In the genomic region with DNA sequence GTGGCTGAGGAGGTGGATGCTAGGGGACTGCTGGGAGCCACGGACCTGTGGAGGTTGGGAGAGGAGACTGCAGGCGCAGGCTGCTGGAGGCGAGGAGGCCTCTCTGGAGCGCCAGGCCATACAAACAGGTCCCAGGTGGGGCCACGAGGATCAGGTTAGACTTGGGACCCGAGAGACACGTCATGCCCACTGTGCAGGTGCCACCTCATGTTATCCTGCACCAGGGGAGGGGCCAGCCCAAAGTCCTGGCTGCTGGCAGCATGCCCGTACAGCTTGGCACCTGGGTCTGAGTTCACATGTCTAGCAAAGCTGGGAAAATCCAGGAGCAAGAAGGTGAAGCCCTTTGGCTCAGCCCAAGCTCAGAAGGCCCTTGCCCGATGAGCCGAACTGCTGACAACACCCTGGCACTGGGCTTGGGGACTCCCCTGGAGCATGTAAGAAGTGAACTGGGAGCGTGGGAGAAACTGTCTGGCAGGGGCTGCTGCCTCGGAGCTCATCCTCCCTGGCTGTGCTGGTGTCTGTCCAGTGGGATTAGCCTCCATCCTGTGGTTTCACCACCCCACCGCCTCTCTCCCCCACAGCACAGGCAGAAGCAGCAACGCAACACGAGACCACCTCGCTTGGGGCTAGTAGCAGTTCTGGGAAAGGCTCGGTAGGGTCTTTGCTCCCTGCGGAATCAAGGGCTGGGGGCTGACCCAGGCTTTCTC, we compare ENCODE assay signal across 11 cellular contexts. TPM values are rescaled to one million over a fixed set of nuclear protein-coding genes. Genes with fewer than 3 reads are reported as not detected.
A peak's percentile ranks its signal among the peaks of the same experiment; 100 is the strongest.
DNase-seq lines count a peak whose midpoint lies in the region; ATAC-seq and TF ChIP-seq lines count a peak whose summit lies in the region.
"Had no signal": no experiment of that assay in that cellular context is flagged by ENCODE, and none has a peak within 500 bp of the region (broad histone marks: within the 10 kb centered on the region; RNA-seq: fewer than 3 reads in every experiment).

No MANE protein-coding gene starts in this region.

- WGBS in right cardiac atrium, result 65% methylated on average over 18 of the region's 18 CpGs

- H3K27ac Mint-ChIP-seq in natural killer cell, result peak overlapping the region; percentile 75 to 87
- peak overlapping the region in 1 of 2 donors; percentile 73 for H3K27ac Mint-ChIP-seq in natural killer cell treated with Interleukin-12 subunit alpha and Interleukin-12 subunit beta and Interleukin-15 and Interleukin-18, amount 100 ng/mL, for 72 hours
- H3K27ac Mint-ChIP-seq in T-helper 2 cell treated with Interferon-gamma antibody and Interleukin-4, amounts not matched to agents 5 μg/mL and 100 μg/mL, for 36 hours, result peak overlapping the region; percentile 45

- H3K36me3 Mint-ChIP-seq in natural killer cell, result no peaks in the 10 kb centered on the region
- H3K36me3 Mint-ChIP-seq in natural killer cell treated with Interleukin-12 subunit alpha and Interleukin-12 subunit beta and Interleukin-15 and Interleukin-18, amount 100 ng/mL, for 72 hours, result peaks cover 5% of the 10 kb centered on the region
- peaks cover 44% of the 10 kb centered on the region for H3K36me3 Mint-ChIP-seq in T-helper 2 cell treated with Interferon-gamma antibody and Interleukin-4, amounts not matched to agents 5 μg/mL and 100 μg/mL, for 36 hours (ENCODE audit: low read depth)

- no peak overlapping the region for H3K4me3 ChIP-seq in right cardiac atrium (ENCODE audit: low read length)
- H3K4me3 ChIP-seq in upper lobe of right lung, result no peak overlapping the region
- no peak overlapping the region for H3K4me3 ChIP-seq in tibial artery
- H3K4me3 ChIP-seq: SJSA1, spleen had no signal

- H3K4me1 Mint-ChIP-seq in natural killer cell, result peaks cover 24 to 51% of the 10 kb centered on the region in 2 donors
- peaks cover 18 to 45% of the 10 kb centered on the region in 2 donors for H3K4me1 Mint-ChIP-seq in natural killer cell treated with Interleukin-12 subunit alpha and Interleukin-12 subunit beta and Interleukin-15 and Interleukin-18, amount 100 ng/mL, for 72 hours (ENCODE audit: low read depth in 2 of 2)
- peaks cover 22% of the 10 kb centered on the region for H3K4me1 Mint-ChIP-seq in T-helper 2 cell treated with Interferon-gamma antibody and Interleukin-4, amounts not matched to agents 5 μg/mL and 100 μg/mL, for 36 hours (ENCODE audit: low read depth)

- peak overlapping the region; percentile 21 for H3K4me3 Mint-ChIP-seq in natural killer cell
- no peak overlapping the region for H3K4me3 Mint-ChIP-seq in natural killer cell treated with Interleukin-12 subunit alpha and Interleukin-12 subunit beta and Interleukin-15 and Interleukin-18, amount 100 ng/mL, for 72 hours
- no peak overlapping the region for H3K4me3 Mint-ChIP-seq in T-helper 2 cell treated with Interferon-gamma antibody and Interleukin-4, amounts not matched to agents 5 μg/mL and 100 μg/mL, for 36 hours

- H3K36me3 ChIP-seq in upper lobe of right lung, result peaks cover 19% of the 10 kb centered on the region
- H3K36me3 ChIP-seq in tibial artery, result peaks cover 7 to 62% (median 22%) of the 10 kb centered on the region in 3 donors

- DNase-seq in natural killer cell, result no peak
- no peak for DNase-seq in natural killer cell treated with Interleukin-12 subunit alpha and Interleukin-12 subunit beta and Interleukin-15 and Interleukin-18, amount 100 ng/mL, for 72 hours (ENCODE audit: low spot score)
- DNase-seq in T-helper 2 cell treated with Interferon-gamma antibody and Interleukin-4, amounts not matched to agents 5 μg/mL and 100 μg/mL, for 36 hours (ENCODE audit: low spot score), result no peak
- DNase-seq in right cardiac atrium, result peak in 2 of 3 donors; percentile 72 to 78
- no peak for DNase-seq in upper lobe of right lung
- DNase-seq in tibial artery, result no peak
- DNase-seq: effector memory CD4-positive, alpha-beta T cell; spleen had no signal

- TF ChIP-seq CTCF in natural killer cell (IDR thresholded peaks at IDR 0.05), result no peak
- TF ChIP-seq CTCF in upper lobe of right lung (IDR thresholded peaks at IDR 0.05), result no peak
- no peak for TF ChIP-seq CTCF in tibial artery (IDR thresholded peaks at IDR 0.05)

- no peaks in the 10 kb centered on the region for H3K27me3 Mint-ChIP-seq in natural killer cell (ENCODE audit: low read depth in 2 of 2)
- H3K27me3 Mint-ChIP-seq in natural killer cell treated with Interleukin-12 subunit alpha and Interleukin-12 subunit beta and Interleukin-15 and Interleukin-18, amount 100 ng/mL, for 72 hours, result no peaks in the 10 kb centered on the region
- no peaks in the 10 kb centered on the region for H3K27me3 Mint-ChIP-seq in T-helper 2 cell treated with Interferon-gamma antibody and Interleukin-4, amounts not matched to agents 5 μg/mL and 100 μg/mL, for 36 hours (ENCODE audit: low read depth)

- H3K9me3 ChIP-seq in right cardiac atrium (ENCODE audit: control insufficient read depth, low read length) (no peaks in the 10 kb centered on the region), upper lobe of right lung (no peaks in the 10 kb centered on the region), tibial artery (no peaks in the 10 kb centered on the region)
- H3K9me3 ChIP-seq: SJSA1, spleen had no signal

- no peaks in the 10 kb centered on the region for H3K9me3 Mint-ChIP-seq in natural killer cell
- H3K9me3 Mint-ChIP-seq in natural killer cell treated with Interleukin-12 subunit alpha and Interleukin-12 subunit beta and Interleukin-15 and Interleukin-18, amount 100 ng/mL, for 72 hours, result no peaks in the 10 kb centered on the region
- H3K9me3 Mint-ChIP-seq in T-helper 2 cell treated with Interferon-gamma antibody and Interleukin-4, amounts not matched to agents 5 μg/mL and 100 μg/mL, for 36 hours, result no peaks in the 10 kb centered on the region

- intact Hi-C loops in natural killer cell (cut with micrococcal nuclease), result no loop called here
- intact Hi-C loops in right cardiac atrium (cut with DNase I), result no loop called here
- intact Hi-C loops in upper lobe of right lung (cut with DNase I), result no loop called here
- intact Hi-C loops in tibial artery (cut with DNase I; ENCODE audit: low total_unique reads), result no loop called here

- ATAC-seq in natural killer cell, result no peak
- no peak for ATAC-seq in natural killer cell treated with Interleukin-12 subunit alpha and Interleukin-12 subunit beta and Interleukin-15 and Interleukin-18, amount 100 ng/mL, for 72 hours
- ATAC-seq in right cardiac atrium, result no peak
- no peak for ATAC-seq in upper lobe of right lung
- no peak for ATAC-seq in GM21515 (IDR thresholded peaks at IDR 0.05; ENCODE audit: unreplicated experiment)
- ATAC-seq in HG02870 (IDR thresholded peaks at IDR 0.05; ENCODE audit: unreplicated experiment), result no peak

- H3K4me1 ChIP-seq in right cardiac atrium (ENCODE audit: control insufficient read depth, insufficient read depth, low read length) (no peaks in the 10 kb centered on the region), upper lobe of right lung (peaks cover 42% of the 10 kb centered on the region), tibial artery (peaks cover 0 to 67% (median 40%) of the 10 kb centered on the region in 4 donors)

- H3K27ac ChIP-seq in right cardiac atrium (ENCODE audit: low read length) (no peak overlapping the region), upper lobe of right lung (peak overlapping the region; percentile 24), tibial artery (no peak overlapping the region)
- H3K27ac ChIP-seq: SJSA1 had no signal

- H3K27me3 ChIP-seq in right cardiac atrium (ENCODE audit: control insufficient read depth, insufficient read depth) (no peaks in the 10 kb centered on the region), upper lobe of right lung (no peaks in the 10 kb centered on the region), tibial artery (no peaks in the 10 kb centered on the region)
- H3K27me3 ChIP-seq: SJSA1, spleen had no signal

RNA-seq across cellular contexts. Expression of a gene that starts 5.3 kb away (rescaled TPM):
- total RNA-seq in natural killer cell (100 to 1,000 TPM; 600 to 824 (median 689) TPM), right cardiac atrium (100 to 1,000 TPM; 113 to 217 (median 142) TPM), upper lobe of right lung (386 TPM)
- 100 to 1,000 TPM; 874 to 929 TPM for total RNA-seq in natural killer cell treated with Interleukin-12 subunit alpha and Interleukin-12 subunit beta and Interleukin-15 and Interleukin-18, amount 100 ng/mL, for 72 hours
- polyA plus RNA-seq in right cardiac atrium, result 101 TPM

RNA-seq across cellular contexts. Expression of a gene that starts 5.6 kb away (rescaled TPM):
- total RNA-seq in natural killer cell, result 100 to 1,000 TPM; 334 to 468 (median 386) TPM
- 100 to 1,000 TPM; 691 to 774 TPM for total RNA-seq in natural killer cell treated with Interleukin-12 subunit alpha and Interleukin-12 subunit beta and Interleukin-15 and Interleukin-18, amount 100 ng/mL, for 72 hours
- total RNA-seq in right cardiac atrium, result 100 to 1,000 TPM; 272 to 375 (median 350) TPM
- 278 TPM for polyA plus RNA-seq in right cardiac atrium
- 462 TPM for total RNA-seq in upper lobe of right lung

RNA-seq across cellular contexts. Expression of a gene that starts 25.5 kb away (rescaled TPM):
- total RNA-seq in natural killer cell, result 100 to 1,000 TPM in 2 of 3 donors, 10 to 100 TPM in 1; 91.5 to 115 (median 105) TPM
- total RNA-seq in natural killer cell treated with Interleukin-12 subunit alpha and Interleukin-12 subunit beta and Interleukin-15 and Interleukin-18, amount 100 ng/mL, for 72 hours, result 100 to 1,000 TPM; 159 to 302 TPM
- total RNA-seq in right cardiac atrium, result 10 to 100 TPM; 32.5 to 46.2 (median 39.1) TPM
- polyA plus RNA-seq in right cardiac atrium, result 18.9 TPM
- total RNA-seq in upper lobe of right lung, result 39.4 TPM

RNA-seq across cellular contexts. Expression of a gene that starts 25.6 kb away (rescaled TPM):
- total RNA-seq in natural killer cell (10 to 100 TPM; 40.1 to 50.9 (median 41.5) TPM), right cardiac atrium (100 to 1,000 TPM; 135 to 167 (median 148) TPM), upper lobe of right lung (91.0 TPM)
- 100 to 1,000 TPM in 1 of 2 donors, 10 to 100 TPM in 1; 81.3 to 112 TPM for total RNA-seq in natural killer cell treated with Interleukin-12 subunit alpha and Interleukin-12 subunit beta and Interleukin-15 and Interleukin-18, amount 100 ng/mL, for 72 hours
- 338 TPM for polyA plus RNA-seq in right cardiac atrium

RNA-seq across cellular contexts. Expression of a gene that starts 31.0 kb away (rescaled TPM):
- total RNA-seq in natural killer cell (not detected), right cardiac atrium (under 1 TPM in 1 of 4 donors, not detected in 3; 0.85 TPM), upper lobe of right lung (not detected)
- total RNA-seq in natural killer cell treated with Interleukin-12 subunit alpha and Interleukin-12 subunit beta and Interleukin-15 and Interleukin-18, amount 100 ng/mL, for 72 hours, result not detected
- not detected for polyA plus RNA-seq in right cardiac atrium
- total RNA-seq: SJSA1, spleen had no signal

Comparison
In these comparisons a context has a peak if more than half of its experiments do, and no peak if none do; other contexts are left out.
1. DNase-seq: peak in right cardiac atrium (2 of 3); none in natural killer cell (single experiment), natural killer cell treated with Interleukin-12 subunit alpha and Interleukin-12 subunit beta and Interleukin-15 and Interleukin-18, amount 100 ng/mL, for 72 hours (single experiment), T-helper 2 cell treated with Interferon-gamma antibody and Interleukin-4, amounts not matched to agents 5 μg/mL and 100 μg/mL, for 36 hours (single experiment), upper lobe of right lung (single experiment) and tibial artery (0 of 2).